In genomic region chr19:45730389-45731288, GRCh38 we compare ENCODE assay signal across 1 cellular context.
A peak's percentile ranks its signal among the peaks of the same experiment; 100 is the strongest.
TF ChIP-seq lines count a peak whose summit lies in the region.

FBXO46 (minus strand) TSS chr19:45730896; CDS start chr19:45713495, 17,401 bp downstream.

TF ChIP-seq in K562, 482 proteins besides CTCF, POLR2A, EP300 and RAD21 (continued from another document):
- TF ChIP-seq, protein P1, sequence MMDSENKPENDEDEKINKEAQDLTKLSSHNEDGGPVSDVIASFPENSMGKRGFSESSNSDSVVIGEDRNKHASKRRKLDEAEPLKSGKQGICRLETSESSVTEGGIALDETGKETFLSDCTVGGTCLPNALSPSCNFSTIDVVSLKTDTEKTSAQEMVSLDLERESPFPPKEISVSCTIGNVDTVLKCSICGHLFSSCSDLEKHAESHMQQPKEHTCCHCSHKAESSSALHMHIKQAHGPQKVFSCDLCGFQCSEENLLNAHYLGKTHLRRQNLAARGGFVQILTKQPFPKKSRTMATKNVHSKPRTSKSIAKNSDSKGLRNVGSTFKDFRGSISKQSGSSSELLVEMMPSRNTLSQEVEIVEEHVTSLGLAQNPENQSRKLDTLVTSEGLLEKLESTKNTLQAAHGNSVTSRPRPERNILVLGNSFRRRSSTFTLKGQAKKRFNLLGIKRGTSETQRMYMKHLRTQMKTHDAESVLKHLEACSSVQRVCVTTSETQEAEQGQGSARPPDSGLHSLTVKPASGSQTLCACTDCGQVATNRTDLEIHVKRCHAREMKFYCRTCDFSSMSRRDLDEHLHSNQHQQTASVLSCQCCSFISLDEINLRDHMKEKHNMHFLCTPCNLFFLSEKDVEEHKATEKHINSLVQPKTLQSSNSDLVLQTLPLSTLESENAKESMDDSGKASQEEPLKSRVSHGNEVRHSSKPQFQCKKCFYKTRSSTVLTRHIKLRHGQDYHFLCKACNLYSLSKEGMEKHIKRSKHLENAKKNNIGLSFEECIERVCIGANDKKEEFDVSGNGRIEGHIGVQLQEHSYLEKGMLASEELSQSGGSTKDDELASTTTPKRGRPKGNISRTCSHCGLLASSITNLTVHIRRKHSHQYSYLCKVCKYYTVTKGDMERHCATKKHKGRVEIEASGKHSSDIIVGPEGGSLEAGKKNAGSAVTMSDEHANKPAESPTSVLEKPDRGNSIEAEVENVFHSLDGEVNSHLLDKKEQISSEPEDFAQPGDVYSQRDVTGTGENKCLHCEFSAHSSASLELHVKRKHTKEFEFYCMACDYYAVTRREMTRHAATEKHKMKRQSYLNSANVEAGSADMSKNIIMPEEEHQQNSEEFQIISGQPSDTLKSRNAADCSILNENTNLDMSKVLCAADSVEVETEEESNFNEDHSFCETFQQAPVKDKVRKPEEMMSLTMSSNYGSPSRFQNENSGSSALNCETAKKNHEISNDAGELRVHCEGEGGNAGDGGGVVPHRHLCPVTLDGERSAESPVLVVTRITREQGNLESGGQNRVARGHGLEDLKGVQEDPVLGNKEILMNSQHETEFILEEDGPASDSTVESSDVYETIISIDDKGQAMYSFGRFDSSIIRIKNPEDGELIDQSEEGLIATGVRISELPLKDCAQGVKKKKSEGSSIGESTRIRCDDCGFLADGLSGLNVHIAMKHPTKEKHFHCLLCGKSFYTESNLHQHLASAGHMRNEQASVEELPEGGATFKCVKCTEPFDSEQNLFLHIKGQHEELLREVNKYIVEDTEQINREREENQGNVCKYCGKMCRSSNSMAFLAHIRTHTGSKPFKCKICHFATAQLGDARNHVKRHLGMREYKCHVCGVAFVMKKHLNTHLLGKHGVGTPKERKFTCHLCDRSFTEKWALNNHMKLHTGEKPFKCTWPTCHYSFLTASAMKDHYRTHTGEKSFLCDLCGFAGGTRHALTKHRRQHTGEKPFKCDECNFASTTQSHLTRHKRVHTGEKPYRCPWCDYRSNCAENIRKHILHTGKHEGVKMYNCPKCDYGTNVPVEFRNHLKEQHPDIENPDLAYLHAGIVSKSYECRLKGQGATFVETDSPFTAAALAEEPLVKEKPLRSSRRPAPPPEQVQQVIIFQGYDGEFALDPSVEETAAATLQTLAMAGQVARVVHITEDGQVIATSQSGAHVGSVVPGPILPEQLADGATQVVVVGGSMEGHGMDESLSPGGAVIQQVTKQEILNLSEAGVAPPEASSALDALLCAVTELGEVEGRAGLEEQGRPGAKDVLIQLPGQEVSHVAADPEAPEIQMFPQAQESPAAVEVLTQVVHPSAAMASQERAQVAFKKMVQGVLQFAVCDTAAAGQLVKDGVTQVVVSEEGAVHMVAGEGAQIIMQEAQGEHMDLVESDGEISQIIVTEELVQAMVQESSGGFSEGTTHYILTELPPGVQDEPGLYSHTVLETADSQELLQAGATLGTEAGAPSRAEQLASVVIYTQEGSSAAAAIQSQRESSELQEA (IDR thresholded peaks at IDR 0.05; ENCODE audit: low read depth) = peak; percentile 35; the same call in 1 of the 2 replicates
